Comparison of ENCODE assay signal across 8 cellular contexts in the genomic region with DNA sequence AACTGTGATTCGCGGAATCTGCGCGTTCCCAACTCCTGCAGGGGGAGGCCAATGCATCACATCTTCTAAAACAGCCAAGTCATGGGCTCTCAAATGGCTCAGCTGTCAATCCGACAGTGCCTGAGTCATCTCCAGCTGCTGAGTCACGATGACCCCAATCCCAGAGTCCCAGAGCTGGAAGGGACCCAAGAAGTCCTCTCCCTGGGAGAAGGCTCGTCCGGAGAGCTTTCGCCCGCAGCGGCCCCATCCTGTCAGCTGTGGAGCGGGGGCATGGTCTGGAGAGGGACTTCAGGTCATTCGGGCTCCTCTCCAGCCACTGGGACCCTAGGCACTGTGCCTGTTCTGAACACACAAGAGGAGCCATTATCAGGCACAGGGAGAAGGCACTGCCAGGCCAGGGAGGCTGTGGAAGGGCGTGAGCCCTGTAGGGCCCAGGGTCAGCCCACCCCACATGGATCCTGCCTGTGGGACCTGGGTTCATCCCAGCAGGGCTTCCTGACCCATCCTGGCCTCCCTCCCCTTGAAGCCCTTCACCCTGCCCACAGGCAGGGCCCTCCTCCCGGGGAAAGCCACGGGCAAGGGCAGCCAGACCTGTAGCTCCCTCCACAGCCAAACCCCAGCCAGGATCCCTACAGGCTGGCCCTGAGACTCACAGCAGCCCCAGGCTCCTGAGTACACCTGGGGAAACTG. TPM values are rescaled to one million over a fixed set of nuclear protein-coding genes. Genes with fewer than 3 reads are reported as not detected.
A peak's percentile ranks its signal among the peaks of the same experiment; 100 is the strongest.
DNase-seq lines count a peak whose midpoint lies in the region; ATAC-seq lines count a peak whose summit lies in the region.

No MANE protein-coding gene starts in this region.

- H3K4me1 ChIP-seq in mesodermal cell (ENCODE audit: control insufficient read depth, insufficient read depth, low read length, poor library complexity, severe bottlenecking): peaks cover 22% of the 10 kb centered on the region

- H3K4me3 ChIP-seq in mesodermal cell (ENCODE audit: extremely low read depth, insufficient read depth, low read length, poor library complexity, severe bottlenecking): no peak overlapping the region

- DNase-seq in AG08395 (ENCODE audit: low spot score) (peak; percentile 96), NCI-H460 (ENCODE audit: extremely low read depth, low read depth) (peak; percentile 97), epidermal melanocyte (ENCODE audit: insufficient read length, low spot score) (peak; percentile 79), retina (no peak), DMS79 (lab: John Stamatoyannopoulos, UW) (no peak)

- 88 to 93% methylated on average over 15 to 16 of the region's 16 CpGs for WGBS in mesodermal cell (ENCODE audit: insufficient coverage in 2 of 2), 2 experiments

- H3K27ac ChIP-seq in mesodermal cell (ENCODE audit: low read depth, low read length, severe bottlenecking): peak overlapping the region; percentile 45

- no peaks in the 10 kb centered on the region for H3K9me3 ChIP-seq in mesodermal cell (ENCODE audit: control insufficient read depth, low read length)

- no peak for ATAC-seq in GM19324 (IDR thresholded peaks at IDR 0.05; ENCODE audit: low FRiP score, unreplicated experiment)
- ATAC-seq in GM21367 (IDR thresholded peaks at IDR 0.05; ENCODE audit: unreplicated experiment): no peak

- H3K36me3 ChIP-seq in mesodermal cell (ENCODE audit: control insufficient read depth, insufficient read depth, low read length): no peaks in the 10 kb centered on the region

RNA-seq across cellular contexts. Expression of a gene that starts 47.6 kb away (rescaled TPM):
- total RNA-seq in NCI-H460 (2014; rRNA removed; shearing (Covaris generic)): 80.8 and 97.8 TPM in 2 replicates
- 379 and 404 TPM in 2 replicates for polyA plus RNA-seq in NCI-H460 (2014; cell fraction: nucleus; rRNA removed)
- 61.4 TPM for polyA plus RNA-seq in mesodermal cell (2013, experiment 1 of 2)
- 48.8 TPM for polyA plus RNA-seq in mesodermal cell (2013, experiment 2 of 2)

Comparison
In these comparisons a context has a peak if more than half of its experiments do, and no peak if none do; other contexts are left out.
1. DNase-seq: peak in AG08395 (single experiment), NCI-H460 (single experiment) and epidermal melanocyte (single experiment); none in retina (single experiment) and DMS79 (single experiment).